Comparison of ENCODE assay signal across 15 cellular contexts in genomic region chr2:109434351-109434750, GRCh38.
DNase-seq lines count a peak whose midpoint lies in the region; ATAC-seq and TF ChIP-seq lines count a peak whose summit lies in the region.
"Had no signal": no experiment of that assay in that cellular context is flagged by ENCODE, and none has a peak within 500 bp of the region (broad histone marks: within the 10 kb centered on the region; RNA-seq: fewer than 3 reads in every experiment).

No MANE protein-coding gene starts in this region.

- TF ChIP-seq POLR2A in sigmoid colon (IDR thresholded peaks at IDR 0.05) = no peak

- no peaks in the 10 kb centered on the region for H3K9me3 ChIP-seq in sigmoid colon
- H3K9me3 ChIP-seq: HAP-1 had no signal

- peak; percentile 34 for DNase-seq in activated effector memory CD4-positive, alpha-beta T cell treated with anti-CD3 and anti-CD28 coated beads, Interleukin-2, amount 50 U/mL, for 16 hours
- no peak for DNase-seq in activated effector memory CD4-positive, alpha-beta T cell treated with Interleukin-2 at 50 U/mL for 16 hours
- DNase-seq in mesenteric fat pad (ENCODE audit: low spot score) (peak; percentile 72), sigmoid colon (peak; percentile 46), DMS 273 (lab: John Stamatoyannopoulos, UW; ENCODE audit: unreplicated experiment) (no peak)
- DNase-seq: 8988T; AML-193; CD4-positive, CD25-positive, alpha-beta regulatory T cell; DND-41; GDM1 had no signal

- no peaks in the 10 kb centered on the region for H3K27me3 ChIP-seq in sigmoid colon
- H3K27me3 ChIP-seq: BLaER1 had no signal

- H3K27ac ChIP-seq in sigmoid colon = no peak overlapping the region
- H3K27ac ChIP-seq: BLaER1, HL-60 had no signal

- peaks cover 0 to 32% (median 5%) of the 10 kb centered on the region in 4 donors for H3K36me3 ChIP-seq in sigmoid colon
- H3K36me3 ChIP-seq: HAP-1 had no signal

- H3K4me1 ChIP-seq in sigmoid colon = peaks cover 0 to 6% (median under 1%) of the 10 kb centered on the region in 4 donors
- H3K4me1 ChIP-seq: HAP-1 had no signal

- intact Hi-C loops in sigmoid colon (cut with DNase I) = no loop called here

- H3K4me3 ChIP-seq in sigmoid colon = no peak overlapping the region
- H3K4me3 ChIP-seq: BLaER1, HAP-1 had no signal

- no peak for TF ChIP-seq EP300 in sigmoid colon (IDR thresholded peaks at IDR 0.05)

- ATAC-seq in HG02642 (IDR thresholded peaks at IDR 0.05; ENCODE audit: poor library complexity, unreplicated experiment) (no peak), HG02623 (IDR thresholded peaks at IDR 0.05; ENCODE audit: unreplicated experiment) (no peak)

- no peak for TF ChIP-seq CTCF in sigmoid colon (IDR thresholded peaks at IDR 0.05)

- WGBS in sigmoid colon, 2 donors = 91 to 94% methylated on average over 9 of the region's 9 CpGs

Comparison
In these comparisons a context has a peak if more than half of its experiments do, and no peak if none do; other contexts are left out.
1. DNase-seq: peak in activated effector memory CD4-positive, alpha-beta T cell treated with anti-CD3 and anti-CD28 coated beads, Interleukin-2, amount 50 U/mL, for 16 hours (single experiment), mesenteric fat pad (single experiment) and sigmoid colon (single experiment); none in activated effector memory CD4-positive, alpha-beta T cell treated with Interleukin-2 at 50 U/mL for 16 hours (single experiment) and DMS 273 (single experiment).